In genomic region chr18:75200071-75200470, GRCh38 we compare ENCODE assay signal across 18 cellular contexts.
"Had no signal": no experiment of that assay in that cellular context is flagged by ENCODE, and none has a peak within 500 bp of the region (broad histone marks: within the 10 kb centered on the region; RNA-seq: fewer than 3 reads in every experiment).

No MANE protein-coding gene starts in this region.

- ATAC-seq: activated CD4-positive, alpha-beta T cell treated with anti-CD3 and anti-CD28 coated beads for 36 hours; body of pancreas; mucosa of descending colon; naive thymus-derived CD4-positive, alpha-beta T cell; pancreas; sciatic nerve; WTC11 had no signal

- H3K4me3 ChIP-seq: body of pancreas, coronary artery, mucosa of descending colon, pancreas, tibial artery had no signal

- H3K27me3 ChIP-seq: body of pancreas, pancreas, tibial artery had no signal

- H3K27me3 Mint-ChIP-seq: memory B cell had no signal

- H3K9me3 ChIP-seq: body of pancreas, mucosa of descending colon, pancreas, tibial artery had no signal

- H3K4me3 Mint-ChIP-seq: activated CD4-positive, alpha-beta T cell treated with anti-CD3 and anti-CD28 coated beads for 36 hours; activated naive CD8-positive, alpha-beta T cell treated with anti-CD3 and anti-CD28 coated beads, Interleukin-2, amount 10 ng/mL, durations not matched to agents 7 days and 5 days; memory B cell; naive thymus-derived CD4-positive, alpha-beta T cell; T-helper 2 cell treated with Interferon-gamma antibody and Interleukin-4, amounts not matched to agents 5 μg/mL and 100 μg/mL, for 36 hours; WTC11 had no signal

- H3K27ac ChIP-seq: coronary artery, tibial artery had no signal

- DNase-seq: activated CD4-positive, alpha-beta T cell treated with anti-CD3 and anti-CD28 coated beads for 36 hours; activated CD4-positive, alpha-beta T cell treated with anti-CD3 and anti-CD28 coated beads, Interleukin-2, amount 50 U/mL, for 48 hours; activated naive CD8-positive, alpha-beta T cell treated with anti-CD3 and anti-CD28 coated beads, Interleukin-2, amount 10 ng/mL, durations not matched to agents 7 days and 5 days; amygdala; body of pancreas; central memory CD4-positive, alpha-beta T cell; mucosa of descending colon; naive thymus-derived CD4-positive, alpha-beta T cell; pancreas; stimulated activated naive CD4-positive, alpha-beta T cell; tibial artery had no signal

- H3K27ac Mint-ChIP-seq: activated CD4-positive, alpha-beta T cell treated with anti-CD3 and anti-CD28 coated beads for 36 hours; activated naive CD8-positive, alpha-beta T cell treated with anti-CD3 and anti-CD28 coated beads, Interleukin-2, amount 10 ng/mL, durations not matched to agents 7 days and 5 days; memory B cell; T-helper 2 cell treated with Interferon-gamma antibody and Interleukin-4, amounts not matched to agents 5 μg/mL and 100 μg/mL, for 36 hours; WTC11 had no signal

- FAIRE-seq: pancreas, TTC549, urothelium cell line had no signal

- H3K36me3 ChIP-seq: pancreas had no signal

- H3K9me3 Mint-ChIP-seq: activated naive CD8-positive, alpha-beta T cell treated with anti-CD3 and anti-CD28 coated beads, Interleukin-2, amount 10 ng/mL, durations not matched to agents 7 days and 5 days; memory B cell; naive thymus-derived CD4-positive, alpha-beta T cell; T-helper 2 cell treated with Interferon-gamma antibody and Interleukin-4, amounts not matched to agents 5 μg/mL and 100 μg/mL, for 36 hours; WTC11 had no signal
